ENCODE assay signal across 22 cellular contexts in genomic region chr15:57589276-57590073, GRCh38. TPM values are rescaled to one million over a fixed set of nuclear protein-coding genes. Genes with fewer than 3 reads are reported as not detected.
A peak's percentile ranks its signal among the peaks of the same experiment; 100 is the strongest.
DNase-seq lines count a peak whose midpoint lies in the region; ATAC-seq, FAIRE-seq and TF ChIP-seq lines count a peak whose summit lies in the region.
"Had no signal": no experiment of that assay in that cellular context is flagged by ENCODE, and none has a peak within 500 bp of the region (broad histone marks: within the 10 kb centered on the region; RNA-seq: fewer than 3 reads in every experiment).

No MANE protein-coding gene starts in this region.

- intact Hi-C loops in Caco-2 (cut with micrococcal nuclease; ENCODE audit: unreplicated experiment) = no loop called here
- intact Hi-C loops in K562 (cut with micrococcal nuclease) = no loop called here
- intact Hi-C loops in activated T-helper 2 cell treated with anti-CD3 and anti-CD28 coated beads, Interferon-gamma antibody, Interleukin-2, Interleukin-4, amounts not matched to agents 10 μg/mL and 5 μg/mL and 100 μg/mL, durations not matched to agents 14 hours and 24 hours and 36 hours (cut with micrococcal nuclease) = no loop called here

- TF ChIP-seq CTCF in Caco-2 (IDR thresholded peaks at IDR 0.05; ENCODE audit: insufficient read depth in 1 of 2, low read depth in 1 of 2, low read length in 1 of 2, severe bottlenecking in 1 of 2, unreplicated experiment in 1 of 2) (no peak), K562 (IDR thresholded peaks at IDR 0.05 in 2 of 3, conservative IDR thresholded peaks at IDR 0.05 in 1 of 3; ENCODE audit: insufficient read depth in 2 of 3, low read depth in 1 of 3, low read length in 3 of 3) (no peak)

- FAIRE-seq in K562 (lab: Jason Lieb, UNC) = no peak
- FAIRE-seq: GM18507 had no signal

- peak overlapping the region; percentile 77 for H3K4me3 Mint-ChIP-seq in Caco-2 (ENCODE audit: unreplicated experiment)
- no peak overlapping the region for H3K4me3 Mint-ChIP-seq in stimulated activated memory B cell treated with anti-CD40 and anti-IgM and Interleukin-4, amounts not matched to agents 10 μg/mL and 1 μg/mL and 100 μg/mL, for 72 hours
- H3K4me3 Mint-ChIP-seq in activated T-helper 2 cell treated with anti-CD3 and anti-CD28 coated beads, Interferon-gamma antibody, Interleukin-2, Interleukin-4, amounts not matched to agents 10 μg/mL and 5 μg/mL and 100 μg/mL, durations not matched to agents 14 hours and 24 hours and 36 hours (ENCODE audit: low read depth) = no peak overlapping the region
- H3K4me3 Mint-ChIP-seq: activated naive CD4-positive, alpha-beta T cell treated with anti-CD3 and anti-CD28 coated beads, Interleukin-2, amount 10 ng/mL, durations not matched to agents 7 days and 5 days; stimulated activated effector memory CD8-positive, alpha-beta T cell treated with anti-CD3 and anti-CD28 coated beads, Interleukin-12 subunit alpha, Interleukin-12 subunit beta, amount 100 ng/mL, for 72 hours had no signal

- H3K4me1 Mint-ChIP-seq in Caco-2 (ENCODE audit: low read depth, unreplicated experiment) = peaks cover 13% of the 10 kb centered on the region
- peaks cover 44% of the 10 kb centered on the region for H3K4me1 Mint-ChIP-seq in stimulated activated memory B cell treated with anti-CD40 and anti-IgM and Interleukin-4, amounts not matched to agents 10 μg/mL and 1 μg/mL and 100 μg/mL, for 72 hours
- peaks cover 18% of the 10 kb centered on the region for H3K4me1 Mint-ChIP-seq in activated T-helper 2 cell treated with anti-CD3 and anti-CD28 coated beads, Interferon-gamma antibody, Interleukin-2, Interleukin-4, amounts not matched to agents 10 μg/mL and 5 μg/mL and 100 μg/mL, durations not matched to agents 14 hours and 24 hours and 36 hours (ENCODE audit: low read depth)

- TF ChIP-seq RAD21 in K562 (CRISPR knock-in tag; conservative IDR thresholded peaks at IDR 0.05 in 1 of 2, IDR thresholded peaks at IDR 0.05 in 1 of 2) = no peak

- no peak overlapping the region for H2AFZ ChIP-seq in K562 (ENCODE audit: low read depth, low read length)

- H4K20me1 ChIP-seq in K562 (replicated peaks; ENCODE audit: control insufficient read depth, insufficient read depth, low read length) = no peaks in the 10 kb centered on the region

- POLR2A ChIA-PET in Caco-2 (lab: Charles Lee) (no interaction called here), K562 (lab: Yijun Ruan, JAX) (no interaction called here)

- no peaks in the 10 kb centered on the region for H3K27me3 Mint-ChIP-seq in Caco-2 (ENCODE audit: insufficient read depth, unreplicated experiment)
- H3K27me3 Mint-ChIP-seq in stimulated activated memory B cell treated with anti-CD40 and anti-IgM and Interleukin-4, amounts not matched to agents 10 μg/mL and 1 μg/mL and 100 μg/mL, for 72 hours = peaks cover 24% of the 10 kb centered on the region
- peaks cover 24% of the 10 kb centered on the region for H3K27me3 Mint-ChIP-seq in activated T-helper 2 cell treated with anti-CD3 and anti-CD28 coated beads, Interferon-gamma antibody, Interleukin-2, Interleukin-4, amounts not matched to agents 10 μg/mL and 5 μg/mL and 100 μg/mL, durations not matched to agents 14 hours and 24 hours and 36 hours (ENCODE audit: low read depth)

- H3K4me2 ChIP-seq in K562 (ENCODE audit: insufficient read depth, low read length) = no peak overlapping the region
- H3K4me2 ChIP-seq: smooth muscle cell had no signal

- 2% methylated on average over 3 of the region's 3 CpGs for WGBS in K562 (ENCODE audit: insufficient coverage, low coverage, missing lambda C conversion rate)

- no peak overlapping the region for H3K4me3 ChIP-seq in Caco-2 (ENCODE audit: low read depth, low read length)
- H3K4me3 ChIP-seq in K562 = no peak overlapping the region
- H3K4me3 ChIP-seq: cardiac muscle cell, smooth muscle cell had no signal

- H3K9me3 ChIP-seq in Caco-2 (no peaks in the 10 kb centered on the region), K562 (replicated peaks; ENCODE audit: control insufficient read depth, insufficient read depth, low read depth, low read length) (no peaks in the 10 kb centered on the region)

- BruUV-seq in Caco-2 (replicated peaks; lab: Mats Ljungman, UMichigan) (no TSS peak), K562 (replicated peaks; lab: Mats Ljungman, UMichigan) (no TSS peak)

- no peak overlapping the region for H3K27ac ChIP-seq in K562 (ENCODE audit: extremely low read depth, low read depth, low read length)
- H3K27ac ChIP-seq: cardiac muscle cell had no signal

- H3K27ac Mint-ChIP-seq in Caco-2 (ENCODE audit: unreplicated experiment) = no peak overlapping the region
- peak overlapping the region; percentile 81 for H3K27ac Mint-ChIP-seq in stimulated activated memory B cell treated with anti-CD40 and anti-IgM and Interleukin-4, amounts not matched to agents 10 μg/mL and 1 μg/mL and 100 μg/mL, for 72 hours
- no peak overlapping the region for H3K27ac Mint-ChIP-seq in activated T-helper 2 cell treated with anti-CD3 and anti-CD28 coated beads, Interferon-gamma antibody, Interleukin-2, Interleukin-4, amounts not matched to agents 10 μg/mL and 5 μg/mL and 100 μg/mL, durations not matched to agents 14 hours and 24 hours and 36 hours
- H3K27ac Mint-ChIP-seq: activated naive CD4-positive, alpha-beta T cell treated with anti-CD3 and anti-CD28 coated beads, Interleukin-2, amount 10 ng/mL, durations not matched to agents 7 days and 5 days; stimulated activated effector memory CD8-positive, alpha-beta T cell treated with anti-CD3 and anti-CD28 coated beads, Interleukin-12 subunit alpha, Interleukin-12 subunit beta, amount 100 ng/mL, for 72 hours had no signal

- H3K79me2 ChIP-seq in K562 (ENCODE audit: control insufficient read depth, insufficient read depth, low read length) = no peaks in the 10 kb centered on the region

- H3K36me3 ChIP-seq in Caco-2 (ENCODE audit: control insufficient read depth, insufficient read depth, low read length) (no peaks in the 10 kb centered on the region), K562 (ENCODE audit: control insufficient read depth, insufficient read depth, low read length) (no peaks in the 10 kb centered on the region)
- H3K36me3 ChIP-seq: cardiac muscle cell had no signal

- TF ChIP-seq POLR2A in K562 (conservative IDR thresholded peaks at IDR 0.05) (no peak), erythroblast (IDR thresholded peaks at IDR 0.05; ENCODE audit: low read length) (no peak)

- in situ Hi-C loops in K562 (cut with MboI) = no loop called here

- H3K9ac ChIP-seq in K562 (ENCODE audit: insufficient read depth in 1 of 2, low read depth in 2 of 2, low read length in 2 of 2) = no peak overlapping the region

- CTCF ChIA-PET in Caco-2 (lab: Charles Lee) (no interaction called here), K562 (lab: Yijun Ruan, JAX; ENCODE audit: low intra/inter-chr PET ratio) (no interaction called here)

- TF ChIP-seq EP300 in K562 (IDR thresholded peaks at IDR 0.05; ENCODE audit: low read length) = no peak

- H3K36me3 Mint-ChIP-seq in Caco-2 (ENCODE audit: insufficient read depth, unreplicated experiment) = no peaks in the 10 kb centered on the region
- H3K36me3 Mint-ChIP-seq in stimulated activated memory B cell treated with anti-CD40 and anti-IgM and Interleukin-4, amounts not matched to agents 10 μg/mL and 1 μg/mL and 100 μg/mL, for 72 hours = no peaks in the 10 kb centered on the region
- H3K36me3 Mint-ChIP-seq in activated T-helper 2 cell treated with anti-CD3 and anti-CD28 coated beads, Interferon-gamma antibody, Interleukin-2, Interleukin-4, amounts not matched to agents 10 μg/mL and 5 μg/mL and 100 μg/mL, durations not matched to agents 14 hours and 24 hours and 36 hours (ENCODE audit: low read depth) = no peaks in the 10 kb centered on the region
- H3K36me3 Mint-ChIP-seq: stimulated activated effector memory CD8-positive, alpha-beta T cell treated with anti-CD3 and anti-CD28 coated beads, Interleukin-12 subunit alpha, Interleukin-12 subunit beta, amount 100 ng/mL, for 72 hours had no signal

- H3K27me3 ChIP-seq in Caco-2 (replicated peaks; ENCODE audit: control insufficient read depth, insufficient read depth, low read length) = no peaks in the 10 kb centered on the region
- peaks cover 29 to 35% of the 10 kb centered on the region in 2 experiments; a peak in 4 of 5 replicates for H3K27me3 ChIP-seq in K562 (ENCODE audit: control insufficient read depth in 2 of 2, insufficient read depth in 2 of 2, low read length in 2 of 2)
- H3K27me3 ChIP-seq: cardiac muscle cell had no signal

- DNase-seq in Caco-2 (no peak), K562 (ENCODE audit: extremely low read depth in 1 of 4, low spot score in 3 of 4) (no peak), left lobe of liver (ENCODE audit: low spot score) (no peak), hippocampal formation (lab: John Stamatoyannopoulos, UW) (no peak), erythroblast (lab: John Stamatoyannopoulos, UW) (no peak), glomerular visceral epithelial cell (ENCODE audit: extremely low spot score) (no peak)
- no peak for DNase-seq in activated T-helper 2 cell treated with anti-CD3 and anti-CD28 coated beads, Interferon-gamma antibody, Interleukin-2, Interleukin-4, amounts not matched to agents 10 μg/mL and 5 μg/mL and 100 μg/mL, durations not matched to agents 14 hours and 24 hours and 36 hours (ENCODE audit: low spot score)
- DNase-seq: activated CD8-positive, alpha-beta memory T cell treated with anti-CD3 and anti-CD28 coated beads, Interleukin-2, amount 50 U/mL, for 48 hours; activated naive CD4-positive, alpha-beta T cell treated with anti-CD3 and anti-CD28 coated beads, Interleukin-2, amount 10 ng/mL, durations not matched to agents 7 days and 5 days; AML-193; DMS53; effector CD8-positive, alpha-beta T cell; mesendoderm; NCI-H2227 treated with DMSO at 0.1 percent for 48 hours; NK-92 treated with Interleukin-12 subunit alpha and Interleukin-12 subunit beta, amount 100 ng/mL, for 24 hours; T-helper 2 cell had no signal

- H3K4me1 ChIP-seq in Caco-2 (peaks cover 8% of the 10 kb centered on the region; the same call in 1 of the 2 replicates), K562 (replicated peaks in 1 of 2; ENCODE audit: control insufficient read depth in 2 of 2, insufficient read depth in 2 of 2, low read length in 2 of 2) (peaks cover 0 to 10% of the 10 kb centered on the region in 2 experiments; a peak in 1 of 5 replicates)

- ATAC-seq in K562 = no peak
- ATAC-seq in left lobe of liver = peak; percentile 9
- ATAC-seq in stimulated activated memory B cell treated with anti-CD40 and anti-IgM and Interleukin-4, amounts not matched to agents 10 μg/mL and 1 μg/mL and 100 μg/mL, for 72 hours = no peak
- ATAC-seq: activated CD4-positive, CD25-positive, alpha-beta regulatory T cell treated with anti-CD3 and anti-CD28 coated beads, Interleukin-2, amount 50 U/mL, for 24 hours; stimulated activated effector memory CD8-positive, alpha-beta T cell treated with anti-CD3 and anti-CD28 coated beads, Interleukin-12 subunit alpha, Interleukin-12 subunit beta, amount 100 ng/mL, for 72 hours had no signal

- no peaks in the 10 kb centered on the region for H3K9me3 Mint-ChIP-seq in Caco-2 (ENCODE audit: unreplicated experiment)
- H3K9me3 Mint-ChIP-seq in stimulated activated memory B cell treated with anti-CD40 and anti-IgM and Interleukin-4, amounts not matched to agents 10 μg/mL and 1 μg/mL and 100 μg/mL, for 72 hours = no peaks in the 10 kb centered on the region
- H3K9me3 Mint-ChIP-seq in activated T-helper 2 cell treated with anti-CD3 and anti-CD28 coated beads, Interferon-gamma antibody, Interleukin-2, Interleukin-4, amounts not matched to agents 10 μg/mL and 5 μg/mL and 100 μg/mL, durations not matched to agents 14 hours and 24 hours and 36 hours = no peaks in the 10 kb centered on the region
- H3K9me3 Mint-ChIP-seq: activated naive CD4-positive, alpha-beta T cell treated with anti-CD3 and anti-CD28 coated beads, Interleukin-2, amount 10 ng/mL, durations not matched to agents 7 days and 5 days; stimulated activated effector memory CD8-positive, alpha-beta T cell treated with anti-CD3 and anti-CD28 coated beads, Interleukin-12 subunit alpha, Interleukin-12 subunit beta, amount 100 ng/mL, for 72 hours had no signal

- no peaks in the 10 kb centered on the region for H3K9me1 ChIP-seq in K562 (ENCODE audit: control insufficient read depth, insufficient read depth, low read length)

RNA-seq across cellular contexts. Expression of gene MYZAP, which starts 2.2 kb away (rescaled TPM):
- total RNA-seq in Caco-2 (2022) = 4.3 and 6.4 TPM in 2 replicates
- total RNA-seq in K562 (2011; cell fraction: chromatin; rRNA removed; ENCODE audit: low replicate concordance) = not detected in 2 replicates
- not detected in 2 replicates for total RNA-seq in K562 (2011; cell fraction: nucleolus; rRNA removed)
- total RNA-seq in K562 (2011; cell fraction: nucleoplasm; rRNA removed) = not detected in 2 replicates
- total RNA-seq in K562 (2014; rRNA removed) = not detected in 2 replicates
- total RNA-seq in K562 (2014; rRNA removed; fragmentation: Illumina TruSeq; extraction: Trizol) = not detected in 2 replicates
- not detected in 2 replicates for total RNA-seq in K562 (2015; rRNA removed; fragmentation: Illumina TruSeq; extraction: Trizol)
- total RNA-seq in K562 (2021) = not detected in 2 replicates
- polyA plus RNA-seq in K562 (2011; rRNA removed) = 0.03 TPM in 1 of 2 replicates, not detected in the other
- polyA plus RNA-seq in K562 (2011; cell fraction: cytosol; rRNA removed) = not detected in 2 replicates
- polyA plus RNA-seq in K562 (2011; cell fraction: nucleus; rRNA removed) = not detected in 2 replicates
- not detected in 2 replicates for polyA plus RNA-seq in K562 (2012)
- not detected in 2 replicates for polyA plus RNA-seq in K562 (2014; fragmentation: Illumina TruSeq; extraction: Trizol)
- polyA plus RNA-seq in K562 (2014; fragmentation: Nextera tagmentation; extraction: Ambion mirVana) = not detected
- not detected in 2 replicates for polyA plus RNA-seq in K562 (2014; rRNA removed)
- polyA minus RNA-seq in K562 (2011; rRNA and poly(A)+ RNA removed) = not detected in 2 replicates
- polyA minus RNA-seq in K562 (2011; cell fraction: cytosol; rRNA and poly(A)+ RNA removed) = not detected in 2 replicates
- polyA minus RNA-seq in K562 (2011; cell fraction: nucleus; rRNA and poly(A)+ RNA removed) = not detected in 2 replicates
- 0.58 TPM for total RNA-seq in left lobe of liver
- total RNA-seq in activated T-helper 2 cell treated with anti-CD3 and anti-CD28 coated beads, Interferon-gamma antibody, Interleukin-2, Interleukin-4, amounts not matched to agents 10 μg/mL and 5 μg/mL and 100 μg/mL, durations not matched to agents 14 hours and 24 hours and 36 hours = not detected in 2 replicates
